ENCODE assay signal across 8 cellular contexts in the genomic region with DNA sequence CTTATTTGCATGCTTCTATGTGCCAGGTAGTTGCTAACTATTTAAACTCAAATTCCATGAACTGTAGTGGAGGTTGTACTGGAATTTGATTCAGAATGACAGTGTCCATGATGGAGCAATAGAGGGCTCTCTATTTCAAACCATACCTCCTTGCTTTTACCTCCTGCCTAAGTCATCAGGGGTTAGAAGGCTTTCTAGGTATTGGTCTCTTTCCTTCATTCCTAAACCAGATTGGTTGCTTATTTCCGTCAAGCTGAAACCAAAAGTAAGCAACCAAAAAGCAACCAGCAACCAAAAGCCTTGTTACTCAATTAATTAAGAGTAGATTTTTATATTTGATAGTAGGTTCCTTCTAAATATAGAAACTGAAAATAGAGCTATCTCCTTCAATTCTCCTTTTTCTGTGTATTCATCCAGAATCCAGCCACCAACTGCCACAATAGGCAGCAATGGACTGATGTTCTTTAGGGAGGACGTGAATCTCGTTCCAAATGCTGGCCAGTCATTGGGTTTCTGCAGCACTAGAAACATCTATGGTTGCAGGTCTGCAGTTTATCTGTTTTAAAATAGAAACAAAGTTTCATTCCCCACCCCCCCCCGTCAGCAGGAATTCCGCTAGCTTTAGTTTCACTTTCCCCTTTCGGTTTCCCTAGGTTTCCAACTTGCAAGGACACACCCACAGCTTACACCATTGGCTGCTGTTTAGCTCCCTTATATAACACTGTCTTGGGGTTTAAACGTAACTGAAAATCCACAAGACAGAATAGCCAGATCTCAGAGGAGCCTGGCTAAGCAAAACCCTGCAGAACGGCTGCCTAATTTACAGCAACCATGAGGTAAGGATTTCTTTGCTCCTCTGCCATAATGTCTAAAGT. TPM values are rescaled to one million over a fixed set of nuclear protein-coding genes. Genes with fewer than 3 reads are reported as not detected.
DNase-seq lines count a peak whose midpoint lies in the region; ATAC-seq and TF ChIP-seq lines count a peak whose summit lies in the region.

A gene with protein sequence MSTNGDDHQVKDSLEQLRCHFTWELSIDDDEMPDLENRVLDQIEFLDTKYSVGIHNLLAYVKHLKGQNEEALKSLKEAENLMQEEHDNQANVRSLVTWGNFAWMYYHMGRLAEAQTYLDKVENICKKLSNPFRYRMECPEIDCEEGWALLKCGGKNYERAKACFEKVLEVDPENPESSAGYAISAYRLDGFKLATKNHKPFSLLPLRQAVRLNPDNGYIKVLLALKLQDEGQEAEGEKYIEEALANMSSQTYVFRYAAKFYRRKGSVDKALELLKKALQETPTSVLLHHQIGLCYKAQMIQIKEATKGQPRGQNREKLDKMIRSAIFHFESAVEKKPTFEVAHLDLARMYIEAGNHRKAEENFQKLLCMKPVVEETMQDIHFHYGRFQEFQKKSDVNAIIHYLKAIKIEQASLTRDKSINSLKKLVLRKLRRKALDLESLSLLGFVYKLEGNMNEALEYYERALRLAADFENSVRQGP (plus strand): TSS at position 742 of the 875 bp plus-strand sequence. CDS start 90 bp downstream, at position 832.

- peak within 1 kb of the TSS; percentile 92 for H2AFZ ChIP-seq in fibroblast of lung (ENCODE audit: low read length)

- POLR2A ChIA-PET in BJ (lab: Charles Lee): interaction anchor here (0.6 to 1.2 kb wide), 3 partner anchors 18 to 208 kb away, joined by 4 to 7 read pairs (median 6); no protein-coding TSS in a partner anchor

- H3K4me1 ChIP-seq in fibroblast of lung (ENCODE audit: control insufficient read depth, extremely low read depth, insufficient read depth, low read length): peaks cover 4% of the 10 kb centered on the region
- H3K4me1 ChIP-seq in muscle layer of duodenum (ENCODE audit: control insufficient read depth in 1 of 2, insufficient read depth in 2 of 2, low read length in 2 of 2): peaks cover 0 to 20% of the 10 kb centered on the region in 2 donors
- H3K4me1 ChIP-seq in transverse colon: peaks cover 8 to 27% (median 21%) of the 10 kb centered on the region in 4 donors

- H3K36me3 ChIP-seq in BJ (ENCODE audit: control insufficient read depth, insufficient read depth, low read length) (no peaks in the 10 kb centered on the region), fibroblast of lung (ENCODE audit: control insufficient read depth, insufficient read depth, low read length) (no peaks in the 10 kb centered on the region), muscle layer of duodenum (ENCODE audit: control insufficient read depth in 1 of 2, insufficient read depth in 2 of 2, low read length in 2 of 2) (no peaks in the 10 kb centered on the region), transverse colon (no peaks in the 10 kb centered on the region)

- peaks cover 6% of the 10 kb centered on the region for H3K79me2 ChIP-seq in fibroblast of lung (ENCODE audit: control insufficient read depth, insufficient read depth, low read length)

- 4 to 6% methylated on average over 6 to 8 of the region's 8 CpGs for WGBS in transverse colon (ENCODE audit: low coverage in 1 of 2), 2 donors

- H3K9me3 ChIP-seq in fibroblast of lung (ENCODE audit: control insufficient read depth, insufficient read depth, low read depth, low read length) (no peaks in the 10 kb centered on the region), muscle layer of duodenum (ENCODE audit: control insufficient read depth in 1 of 2, low read length in 2 of 2) (no peaks in the 10 kb centered on the region), transverse colon (no peaks in the 10 kb centered on the region)

- TF ChIP-seq CTCF in BJ (IDR thresholded peaks at IDR 0.05; ENCODE audit: insufficient read depth, low read depth, low read length) (no peak), fibroblast of lung (conservative IDR thresholded peaks at IDR 0.05 in 1 of 2, IDR thresholded peaks at IDR 0.05 in 1 of 2; ENCODE audit: low read depth in 1 of 2, low read length in 2 of 2) (no peak), transverse colon (IDR thresholded peaks at IDR 0.05) (no peak)

- peaks cover 8% of the 10 kb centered on the region for H3K36me3 Mint-ChIP-seq in activated T-cell treated with anti-CD3 and anti-CD28 coated beads, Interleukin-2, amount 50 U/mL, for 4 hours (ENCODE audit: insufficient read depth)

- H3K9me3 Mint-ChIP-seq in activated T-cell treated with anti-CD3 and anti-CD28 coated beads, Interleukin-2, amount 50 U/mL, for 4 hours: no peaks in the 10 kb centered on the region

- intact Hi-C loops in transverse colon (cut with DNase I; ENCODE audit: low total_unique reads): loop anchor here (5.0 kb wide), 1 partner anchor 65 kb away; a partner anchor contains a TSS

- H3K4me3 ChIP-seq in BJ (ENCODE audit: low read depth, low read length) (peak within 1 kb of the TSS; percentile 41), fibroblast of lung (replicated peaks in 1 of 4; ENCODE audit: control extremely low read depth in 1 of 4, insufficient read depth in 1 of 4, low read depth in 3 of 4, low read length in 4 of 4) (peak within 1 kb of the TSS; percentile 57 to 89 (median 66)), muscle layer of duodenum (ENCODE audit: low read depth in 1 of 2, low read length in 2 of 2) (peak within 1 kb of the TSS; percentile 61 to 69), transverse colon (peak within 1 kb of the TSS; percentile 24 to 56 (median 38))

- no peaks in the 10 kb centered on the region for H3K27me3 Mint-ChIP-seq in activated T-cell treated with anti-CD3 and anti-CD28 coated beads, Interleukin-2, amount 50 U/mL, for 4 hours (ENCODE audit: low read depth)

- peaks cover 38% of the 10 kb centered on the region for H3K4me1 Mint-ChIP-seq in activated T-cell treated with anti-CD3 and anti-CD28 coated beads, Interleukin-2, amount 50 U/mL, for 4 hours (ENCODE audit: low read depth)

- H3K4me2 ChIP-seq in fibroblast of lung (ENCODE audit: extremely low read depth, insufficient read depth, low read length): peak within 1 kb of the TSS; percentile 90

- H3K9ac ChIP-seq in fibroblast of lung (ENCODE audit: insufficient read depth, low read length): no peak within 1 kb of the TSS

- H3K27ac ChIP-seq in fibroblast of lung (ENCODE audit: insufficient read depth, low read length): peak within 1 kb of the TSS; percentile 41
- H3K27ac ChIP-seq in muscle layer of duodenum (ENCODE audit: low read length): peak within 1 kb of the TSS; percentile 57
- peak within 1 kb of the TSS; percentile 59 to 90 (median 78) for H3K27ac ChIP-seq in transverse colon

- H3K27me3 ChIP-seq in BJ (ENCODE audit: control insufficient read depth, insufficient read depth, low read length) (no peaks in the 10 kb centered on the region), fibroblast of lung (ENCODE audit: control insufficient read depth, insufficient read depth, low read length) (no peaks in the 10 kb centered on the region), muscle layer of duodenum (ENCODE audit: low read depth, low read length) (no peaks in the 10 kb centered on the region), transverse colon (no peaks in the 10 kb centered on the region)

- H4K20me1 ChIP-seq in fibroblast of lung (ENCODE audit: control insufficient read depth, extremely low read depth, insufficient read depth, low read length): no peaks in the 10 kb centered on the region

- in situ Hi-C loops in transverse colon (cut with MboI; ENCODE audit: low pct_ligation_motif_present in 1 of 4, low pct_unique_long_range_greater_than_20kb in 1 of 4, low sequenced_read_pairs in 3 of 4): no loop called here

- DNase-seq in BJ (ENCODE audit: low read depth) (peak; percentile 71), NCI-H345 treated with DMSO at 0.1 percent for 48 hours (lab: John Stamatoyannopoulos, UW; ENCODE audit: unreplicated experiment) (peak; percentile 37), fibroblast of lung (ENCODE audit: low read depth in 2 of 2) (peak; percentile 96), transverse colon (peak; percentile 59)
- DNase-seq in activated T-cell treated with anti-CD3 and anti-CD28 coated beads, Interleukin-2, amount 50 U/mL, for 4 hours: peak; percentile 30

- CTCF ChIA-PET in BJ (lab: Yijun Ruan, JAX): interaction anchor here (0.6 to 1.3 kb wide), 9 partner anchors 8 to 420 kb away, joined by 3 to 5 read pairs (median 3); a partner anchor contains a TSS

- peak within 1 kb of the TSS; percentile 82 for H3K4me3 Mint-ChIP-seq in activated T-cell treated with anti-CD3 and anti-CD28 coated beads, Interleukin-2, amount 50 U/mL, for 4 hours

- ATAC-seq in GM18505 (IDR thresholded peaks at IDR 0.05; ENCODE audit: unreplicated experiment) (peak; percentile 85), HG02885 (IDR thresholded peaks at IDR 0.05; ENCODE audit: poor library complexity, unreplicated experiment) (peak; percentile 76)
- ATAC-seq in activated T-cell treated with anti-CD3 and anti-CD28 coated beads, Interleukin-2, amount 50 U/mL, for 4 hours: peak; percentile 83

- TF ChIP-seq EP300 in transverse colon (IDR thresholded peaks at IDR 0.05; ENCODE audit: low read depth): no peak

- TF ChIP-seq POLR2A in GM18505 (IDR thresholded peaks at IDR 0.05; ENCODE audit: borderline replicate concordance, extremely low read depth, insufficient read depth, insufficient read length) (peak; percentile 73), transverse colon (IDR thresholded peaks at IDR 0.05) (no peak)

RNA-seq across cellular contexts. Expression of the gene that starts here (rescaled TPM):
- polyA plus RNA-seq in BJ (2011; rRNA removed) (25.1 and 44.9 TPM in 2 replicates), fibroblast of lung (12.8 and 71.4 TPM in 2 replicates)
- 6.6 and 8.2 TPM in 2 replicates for polyA minus RNA-seq in BJ (2011; rRNA and poly(A)+ RNA removed)
- total RNA-seq in activated T-cell treated with anti-CD3 and anti-CD28 coated beads, Interleukin-2, amount 50 U/mL, for 4 hours: under 1 TPM; 0.13 to 0.41 (median 0.28) TPM
- total RNA-seq in fibroblast of lung (21.8 and 25.8 TPM in 2 replicates), transverse colon (10 to 100 TPM in 2 of 4 donors, 1 to 10 TPM in 2; 1.1 to 18.5 (median 9.4) TPM)
- polyA plus RNA-seq in fibroblast of lung (2012): 10.2 and 43.5 TPM in 2 replicates
- 2.6 and 2.9 TPM in 2 replicates for polyA minus RNA-seq in fibroblast of lung (ENCODE audit: low replicate concordance)

Comparison
In these comparisons a context has a peak if more than half of its experiments do, and no peak if none do; other contexts are left out.
1. Peak in every context shown above with its lines: DNase-seq, ATAC-seq, H3K4me3 ChIP-seq and H3K27ac ChIP-seq.
2. Peak in DNase-seq and ATAC-seq in activated T-cell treated with anti-CD3 and anti-CD28 coated beads, Interleukin-2, amount 50 U/mL, for 4 hours; RNA of the gene not detected or under 1 TPM.
3. DNase-seq: peak in every context shown above with its lines; median percentile 96 in fibroblast of lung; 71 in BJ; 59 in transverse colon; 37 in NCI-H345 treated with DMSO at 0.1 percent for 48 hours; 30 in activated T-cell treated with anti-CD3 and anti-CD28 coated beads, Interleukin-2, amount 50 U/mL, for 4 hours.